In the genomic region with DNA sequence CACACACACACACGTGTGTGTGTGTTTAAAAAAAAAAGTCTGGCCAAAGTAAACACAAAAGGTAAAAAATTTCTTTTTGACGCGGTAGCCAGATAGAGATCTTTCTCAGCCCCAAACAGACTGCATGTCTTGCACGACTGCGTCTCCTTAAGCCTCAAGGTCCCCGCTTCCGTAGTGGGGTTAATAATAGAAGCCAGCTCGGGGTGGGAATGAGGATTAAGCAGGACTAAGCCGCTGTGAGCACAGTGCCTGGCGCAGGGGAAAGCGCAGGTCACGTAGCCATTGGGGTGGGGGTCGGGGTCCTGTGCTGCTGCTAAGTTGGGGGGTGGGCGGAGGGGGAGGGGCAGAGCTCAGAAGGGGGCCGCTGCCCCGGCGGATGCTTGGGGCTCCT, we compare ENCODE assay signal across 8 cellular contexts. TPM values are rescaled to one million over a fixed set of nuclear protein-coding genes. Genes with fewer than 3 reads are reported as not detected.
DNase-seq lines count a peak whose midpoint lies in the region; TF ChIP-seq lines count a peak whose summit lies in the region.

No MANE protein-coding gene starts in this region.

- no peaks in the 10 kb centered on the region for H3K27me3 ChIP-seq in MM.1S (replicated peaks; ENCODE audit: insufficient read depth, low read length)
- H3K27me3 ChIP-seq in neuronal stem cell (ENCODE audit: control insufficient read depth in 3 of 3, insufficient read depth in 3 of 3, low read depth in 1 of 3, low read length in 3 of 3): no peaks in the 10 kb centered on the region

- no CpG with 5 or more reads among the region's 17 CpGs for WGBS in neuronal stem cell (ENCODE audit: extremely low coverage in 2 of 2, insufficient read length in 2 of 2, insufficient replicate concordance in 1 of 2), 2 donors

- no peak overlapping the region for H4K8ac ChIP-seq in neuronal stem cell (ENCODE audit: low read depth, low read length)

- H3K4me3 ChIP-seq in MM.1S (ENCODE audit: low read length) (peak overlapping the region; percentile 87), fibroblast of the aortic adventitia (ENCODE audit: low read depth, low read length) (peak overlapping the region; percentile 86), neuronal stem cell (ENCODE audit: low read length in 2 of 2) (peak overlapping the region; percentile 56 to 93)

- H3F3A ChIP-seq in MM.1S (ENCODE audit: insufficient read depth, low read length): peaks cover 9% of the 10 kb centered on the region; the same call in 1 of the 2 replicates

- peaks cover 17% of the 10 kb centered on the region for H4K20me1 ChIP-seq in MM.1S (ENCODE audit: insufficient read depth, low read length)

- H3K9ac ChIP-seq in MM.1S (ENCODE audit: low read length) (peak overlapping the region; percentile 57), neuronal stem cell (ENCODE audit: low read depth, low read length, poor library complexity) (no peak overlapping the region)

- H2BK15ac ChIP-seq in neuronal stem cell (ENCODE audit: low read length): no peak overlapping the region

- H2AFZ ChIP-seq in MM.1S (ENCODE audit: low read length) (no peak overlapping the region), neuronal stem cell (ENCODE audit: low read length) (peak overlapping the region; percentile 91)

- H2AK5ac ChIP-seq in neuronal stem cell (ENCODE audit: low read depth, low read length): no peak overlapping the region

- H3K4ac ChIP-seq in neuronal stem cell (ENCODE audit: low read length): no peak overlapping the region

- H4K91ac ChIP-seq in neuronal stem cell (ENCODE audit: low read depth, low read length, poor library complexity): no peak overlapping the region

- H3K36me3 ChIP-seq in MM.1S (replicated peaks; ENCODE audit: insufficient read depth, low read length): no peaks in the 10 kb centered on the region
- H3K36me3 ChIP-seq in neuronal stem cell (replicated peaks in 1 of 2; ENCODE audit: control insufficient read depth in 2 of 2, insufficient read depth in 2 of 2, low read length in 2 of 2): peaks cover 1 to 27% of the 10 kb centered on the region in 2 donors

- no peak overlapping the region for H3K18ac ChIP-seq in neuronal stem cell (ENCODE audit: low read length)

- peak overlapping the region; percentile 90 for H2BK5ac ChIP-seq in neuronal stem cell (ENCODE audit: low read length)

- H3K23ac ChIP-seq in neuronal stem cell (ENCODE audit: low read depth, low read length, poor library complexity): no peak overlapping the region

- H3K14ac ChIP-seq in neuronal stem cell (ENCODE audit: low read length): no peak overlapping the region

- no peak overlapping the region for H3K27ac ChIP-seq in MM.1S (ENCODE audit: low read length)
- peak overlapping the region; percentile 87 for H3K27ac ChIP-seq in neuronal stem cell (replicated peaks; ENCODE audit: low read length)

- 0 out of 2 replicates have a peak, but pooled peaks cover 5% of the 10 kb centered on the region for H3K4me1 ChIP-seq in MM.1S (ENCODE audit: low read length)
- H3K4me1 ChIP-seq in neuronal stem cell (ENCODE audit: control insufficient read depth in 2 of 2, insufficient read depth in 1 of 2, low read depth in 1 of 2, low read length in 2 of 2): peaks cover 17 to 22% of the 10 kb centered on the region in 2 donors

- H3K4me2 ChIP-seq in MM.1S (ENCODE audit: low read depth, low read length) (peak overlapping the region; percentile 93), neuronal stem cell (ENCODE audit: insufficient read depth, low read length, poor library complexity, severe bottlenecking) (peak overlapping the region; percentile 51)

- H2BK120ac ChIP-seq in neuronal stem cell (ENCODE audit: low read depth, low read length): no peak overlapping the region

- no peak overlapping the region for H2BK12ac ChIP-seq in neuronal stem cell (ENCODE audit: low read length)

- H3K79me1 ChIP-seq in neuronal stem cell (ENCODE audit: low read depth, low read length): peaks cover 4% of the 10 kb centered on the region

- TF ChIP-seq CTCF in MM.1S (IDR thresholded peaks at IDR 0.05; ENCODE audit: low read length): no peak
- TF ChIP-seq CTCF in fibroblast of the aortic adventitia (IDR thresholded peaks at IDR 0.05; ENCODE audit: insufficient read depth, low read length): no peak

- no peaks in the 10 kb centered on the region for H3K9me2 ChIP-seq in MM.1S (replicated peaks; ENCODE audit: insufficient read depth, low read length)

- DNase-seq in stimulated activated CD4-positive, alpha-beta T cell treated with anti-CD3 and anti-CD28 coated beads, Interleukin-12 subunit alpha, Interleukin-12 subunit beta, amount 100 ng/mL, for 4 hours: peak; percentile 12
- no peak for DNase-seq in stimulated activated CD4-positive, alpha-beta T cell treated with anti-CD3 and anti-CD28 coated beads, Interleukin-1b, Interleukin-23, amount 100 ng/mL, for 48 hours
- DNase-seq in MM.1S: peak; percentile 36
- DNase-seq in activated CD8-positive, alpha-beta memory T cell treated with anti-CD3 and anti-CD28 coated beads, Interleukin-2, amount 50 U/mL, for 48 hours: peak; percentile 65
- peak; percentile 28 for DNase-seq in fibroblast of the aortic adventitia (ENCODE audit: low read depth)
- peak; percentile 44 for DNase-seq in neuronal stem cell (ENCODE audit: low spot score)
- DNase-seq in DMS79 (lab: John Stamatoyannopoulos, UW): no peak
- no peak for DNase-seq in NCI-H1436 (lab: John Stamatoyannopoulos, UW)

- peaks cover 59% of the 10 kb centered on the region for H3K79me2 ChIP-seq in MM.1S (ENCODE audit: low read length)

- H3K9me3 ChIP-seq in MM.1S (replicated peaks; ENCODE audit: insufficient read depth, low read length) (no peaks in the 10 kb centered on the region), neuronal stem cell (replicated peaks in 1 of 2; ENCODE audit: control insufficient read depth in 2 of 2, insufficient read depth in 1 of 2, low read depth in 1 of 2, low read length in 2 of 2) (no peaks in the 10 kb centered on the region)

RNA-seq across cellular contexts. Expression of a gene that starts 0.5 kb away (rescaled TPM):
- 11.5 and 38.7 TPM in 2 replicates for total RNA-seq in fibroblast of the aortic adventitia (ENCODE audit: low replicate concordance)
- 49.8 TPM for polyA plus RNA-seq in neuronal stem cell (2013, experiment 1 of 2)
- polyA plus RNA-seq in neuronal stem cell (2013, experiment 2 of 2): 52.6 TPM

RNA-seq across cellular contexts. Expression of a gene that starts 47.4 kb away (rescaled TPM):
- total RNA-seq in fibroblast of the aortic adventitia (ENCODE audit: low replicate concordance): 22.6 and 23.1 TPM in 2 replicates
- 12.1 TPM for polyA plus RNA-seq in neuronal stem cell (2013, experiment 1 of 2)
- 11.5 TPM for polyA plus RNA-seq in neuronal stem cell (2013, experiment 2 of 2)

RNA-seq across cellular contexts. Expression of a gene that starts 47.8 kb away (rescaled TPM):
- total RNA-seq in fibroblast of the aortic adventitia (ENCODE audit: low replicate concordance): 74.6 and 89.1 TPM in 2 replicates
- polyA plus RNA-seq in neuronal stem cell (2013, experiment 1 of 2): 38.4 TPM
- 36.9 TPM for polyA plus RNA-seq in neuronal stem cell (2013, experiment 2 of 2)

RNA-seq across cellular contexts. Expression of a gene that starts 56.8 kb away (rescaled TPM):
- 10.2 and 18.9 TPM in 2 replicates for total RNA-seq in fibroblast of the aortic adventitia (ENCODE audit: low replicate concordance)
- polyA plus RNA-seq in neuronal stem cell (2013, experiment 1 of 2): 15.5 TPM
- 15.7 TPM for polyA plus RNA-seq in neuronal stem cell (2013, experiment 2 of 2)

Comparison
In these comparisons a context has a peak if more than half of its experiments do, and no peak if none do; other contexts are left out.
1. DNase-seq: peak in stimulated activated CD4-positive, alpha-beta T cell treated with anti-CD3 and anti-CD28 coated beads, Interleukin-12 subunit alpha, Interleukin-12 subunit beta, amount 100 ng/mL, for 4 hours (single experiment), MM.1S (single experiment), activated CD8-positive, alpha-beta memory T cell treated with anti-CD3 and anti-CD28 coated beads, Interleukin-2, amount 50 U/mL, for 48 hours (single experiment), fibroblast of the aortic adventitia (single experiment) and neuronal stem cell (single experiment); none in stimulated activated CD4-positive, alpha-beta T cell treated with anti-CD3 and anti-CD28 coated beads, Interleukin-1b, Interleukin-23, amount 100 ng/mL, for 48 hours (single experiment), DMS79 (single experiment) and NCI-H1436 (single experiment).
2. Peak in every context shown above with its lines, with median percentiles within 50 percentile points of each other: H3K4me3 ChIP-seq.